In the genomic region with DNA sequence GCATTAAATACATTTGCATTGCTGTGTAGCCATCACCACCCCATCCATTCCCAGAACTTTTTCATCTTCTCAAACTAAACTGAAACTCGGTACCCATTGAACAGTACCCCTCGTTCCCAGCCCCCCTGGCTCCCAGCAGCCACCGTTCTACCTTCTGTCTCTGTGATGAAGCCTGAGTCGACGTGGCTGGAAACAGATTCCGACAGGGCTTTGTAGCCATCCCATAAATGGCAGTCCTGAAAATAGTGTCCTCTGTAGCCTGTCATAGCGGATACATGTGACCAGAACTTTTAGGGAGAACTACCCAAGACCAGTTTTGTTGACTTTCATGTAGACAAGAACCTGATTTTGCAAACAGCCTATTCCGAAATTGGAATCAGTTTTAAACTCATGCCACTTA, we compare ENCODE assay signal across 21 cellular contexts.
"Had no signal": no experiment of that assay in that cellular context is flagged by ENCODE, and none has a peak within 500 bp of the region (broad histone marks: within the 10 kb centered on the region; RNA-seq: fewer than 3 reads in every experiment).

No MANE protein-coding gene starts in this region.

- DNase-seq: activated CD4-positive, alpha-beta memory T cell treated with anti-CD3 and anti-CD28 coated beads, Interleukin-2, amount 10 ng/mL, durations not matched to agents 7 days and 5 days; activated CD4-positive, alpha-beta T cell treated with anti-CD3 and anti-CD28 coated beads, Interleukin-2, amount 10 ng/mL, durations not matched to agents 24 days and 14 days; activated gamma-delta T cell; activated naive CD4-positive, alpha-beta T cell treated with anti-CD3 and anti-CD28 coated beads, Interleukin-2, amount 50 U/mL, for 16 hours; activated naive CD8-positive, alpha-beta T cell treated with anti-CD3 and anti-CD28 coated beads, Interleukin-2, amount 50 U/mL, for 24 hours; effector memory CD4-positive, alpha-beta T cell; foreskin keratinocyte; immature natural killer cell; midbrain; nephron progenitor cell; stimulated activated CD4-positive, alpha-beta T cell treated with anti-CD3 and anti-CD28 coated beads, Interleukin-2, amount 100 ng/mL, for 48 hours; stimulated activated CD8-positive, alpha-beta memory T cell treated with anti-CD3 and anti-CD28 coated beads, Interleukin-4, amount 100 ng/mL, for 48 hours; stimulated activated naive CD4-positive, alpha-beta T cell had no signal

- H3K36me3 ChIP-seq: cardiac muscle cell, thoracic aorta, vagina had no signal

- ATAC-seq: activated CD4-positive, CD25-positive, alpha-beta regulatory T cell treated with anti-CD3 and anti-CD28 coated beads, Interleukin-2, amount 50 U/mL, for 24 hours; foreskin keratinocyte; sciatic nerve had no signal

- H3K27me3 ChIP-seq: cardiac muscle cell, foreskin keratinocyte, hepatocyte, vagina had no signal

- H3K9me3 ChIP-seq: thoracic aorta, vagina had no signal

- H3K4me3 ChIP-seq: cardiac muscle cell, hepatocyte, thoracic aorta, vagina had no signal

- H3K27ac ChIP-seq: cardiac muscle cell, foreskin keratinocyte, hepatocyte, parathyroid adenoma, thoracic aorta, vagina, VCaP had no signal

- H3K4me1 ChIP-seq: foreskin keratinocyte, parathyroid adenoma, vagina had no signal
